Comparison of ENCODE assay signal across 25 cellular contexts in genomic region chr10:49162063-49162462, GRCh38. TPM values are rescaled to one million over a fixed set of nuclear protein-coding genes. Genes with fewer than 3 reads are reported as not detected.
"Had no signal": no experiment of that assay in that cellular context is flagged by ENCODE, and none has a peak within 500 bp of the region (broad histone marks: within the 10 kb centered on the region; RNA-seq: fewer than 3 reads in every experiment).

No MANE protein-coding gene starts in this region.

- H3K9me3 ChIP-seq: body of pancreas had no signal

- H3K4me3 Mint-ChIP-seq: activated B cell treated with CpG ODN at 0.5 μM for 24 hours; activated CD8-positive, alpha-beta T cell treated with anti-CD3 and anti-CD28 coated beads, Interleukin-2, amount 10 ng/mL, durations not matched to agents 7 days and 5 days; activated naive CD4-positive, alpha-beta T cell treated with anti-CD3 and anti-CD28 coated beads, Interleukin-2, amount 50 U/mL, for 24 hours; T-helper 17 cell had no signal

- H3K27me3 Mint-ChIP-seq: activated B cell treated with CpG ODN at 0.5 μM for 24 hours, T-helper 17 cell had no signal

- H3K27ac ChIP-seq: body of pancreas had no signal

- ATAC-seq: activated CD8-positive, alpha-beta T cell treated with anti-CD3 and anti-CD28 coated beads, Interleukin-2, amount 10 ng/mL, durations not matched to agents 7 days and 5 days; body of pancreas; T-helper 17 cell had no signal

- H3K27ac Mint-ChIP-seq: activated B cell treated with CpG ODN at 0.5 μM for 24 hours; activated CD8-positive, alpha-beta T cell treated with anti-CD3 and anti-CD28 coated beads, Interleukin-2, amount 10 ng/mL, durations not matched to agents 7 days and 5 days; activated naive CD4-positive, alpha-beta T cell treated with anti-CD3 and anti-CD28 coated beads, Interleukin-2, amount 50 U/mL, for 24 hours; T-helper 17 cell had no signal

- H3K4me1 ChIP-seq: body of pancreas had no signal

- H3K9me3 Mint-ChIP-seq: activated B cell treated with CpG ODN at 0.5 μM for 24 hours; activated naive CD4-positive, alpha-beta T cell treated with anti-CD3 and anti-CD28 coated beads, Interleukin-2, amount 50 U/mL, for 24 hours had no signal

- H3K4me3 ChIP-seq: body of pancreas had no signal

- DNase-seq: activated B cell treated with CpG ODN at 0.5 μM for 24 hours; activated CD4-positive, alpha-beta T cell treated with anti-CD3 and anti-CD28 coated beads, Interleukin-2, amount 50 U/mL, for 1 hour; activated CD8-positive, alpha-beta memory T cell treated with anti-CD3 and anti-CD28 coated beads, Interleukin-2, amount 50 U/mL, for 48 hours; activated CD8-positive, alpha-beta T cell treated with anti-CD3 and anti-CD28 coated beads, Interleukin-2, amount 10 ng/mL, durations not matched to agents 7 days and 5 days; activated effector memory CD4-positive, alpha-beta T cell treated with Interleukin-2 at 50 U/mL for 16 hours; activated naive CD4-positive, alpha-beta T cell; activated T-cell treated with anti-CD3 and anti-CD28 coated beads, Interleukin-2, amount 50 U/mL, for 1 hour; aorta; body of pancreas; central memory CD4-positive, alpha-beta T cell; NCI-H1048; NCI-H187 treated with DMSO at 0.1 percent for 48 hours; NCI-H2171; NCI-H2227 treated with DMSO at 0.1 percent for 48 hours; NCI-H446 treated with DMSO at 0.1 percent for 48 hours; NCI-H524 treated with DMSO at 0.1 percent for 48 hours; SIG-M5; T-helper 17 cell; T-helper 9 cell had no signal

- H3K36me3 Mint-ChIP-seq: activated naive CD4-positive, alpha-beta T cell treated with anti-CD3 and anti-CD28 coated beads, Interleukin-2, amount 50 U/mL, for 24 hours had no signal

RNA-seq across cellular contexts. Expression of gene TMEM273, which starts 26.1 kb away (rescaled TPM):
- total RNA-seq: bronchial epithelial cell, chondrocyte, LHCN-M2, M059J, RPMI7951 had no signal

RNA-seq across cellular contexts. Expression of gene FAM170B, which starts 28.2 kb away (rescaled TPM):
- total RNA-seq: activated B cell treated with CpG ODN at 0.5 μM for 24 hours; activated CD8-positive, alpha-beta T cell treated with anti-CD3 and anti-CD28 coated beads, Interleukin-2, amount 10 ng/mL, durations not matched to agents 7 days and 5 days; aorta; body of pancreas; bronchial epithelial cell; chondrocyte; LHCN-M2; M059J; RPMI7951; T-helper 17 cell had no signal
- polyA plus RNA-seq: aorta had no signal

RNA-seq across cellular contexts. Expression of gene VSTM4, which starts 46.7 kb away (rescaled TPM):
- total RNA-seq: activated B cell treated with CpG ODN at 0.5 μM for 24 hours; activated CD8-positive, alpha-beta T cell treated with anti-CD3 and anti-CD28 coated beads, Interleukin-2, amount 10 ng/mL, durations not matched to agents 7 days and 5 days; M059J; T-helper 17 cell had no signal
